ENCODE assay signal across 13 cellular contexts in the genomic region with DNA sequence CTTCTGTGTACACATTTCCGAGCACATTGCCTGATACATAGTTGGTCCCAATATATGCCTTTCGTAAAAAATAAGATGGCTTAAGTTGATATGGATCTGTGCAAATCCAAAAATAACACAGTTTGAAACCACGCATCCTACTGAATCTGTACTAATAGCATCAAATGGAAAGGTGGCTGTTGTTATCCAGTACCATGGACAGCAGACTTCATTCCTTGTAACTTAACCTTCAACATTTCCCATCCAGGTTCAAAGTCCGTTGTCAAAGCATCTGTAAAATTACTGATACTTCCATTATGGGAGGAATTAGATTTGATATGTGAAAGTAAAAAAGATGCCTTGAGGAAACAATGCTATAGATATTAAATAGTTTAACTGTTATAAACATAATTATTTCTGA.
DNase-seq lines count a peak whose midpoint lies in the region; ATAC-seq and FAIRE-seq lines count a peak whose summit lies in the region.
"Had no signal": no experiment of that assay in that cellular context is flagged by ENCODE, and none has a peak within 500 bp of the region (broad histone marks: within the 10 kb centered on the region; RNA-seq: fewer than 3 reads in every experiment).

No MANE protein-coding gene starts in this region.

- H3K4me3 Mint-ChIP-seq in stimulated activated naive B cell treated with anti-CD40 and anti-IgM and Interleukin-4, amounts not matched to agents 10 μg/mL and 1 μg/mL and 100 μg/mL, for 72 hours = no peak overlapping the region

- peaks cover 0 to 1% of the 10 kb centered on the region in 2 donors for H3K4me1 Mint-ChIP-seq in stimulated activated naive B cell treated with anti-CD40 and anti-IgM and Interleukin-4, amounts not matched to agents 10 μg/mL and 1 μg/mL and 100 μg/mL, for 72 hours

- no peak for FAIRE-seq in HTR-8/SVneo (lab: Jason Lieb, UNC)
- FAIRE-seq: colon had no signal

- no peak overlapping the region for H3K27ac Mint-ChIP-seq in stimulated activated naive B cell treated with anti-CD40 and anti-IgM and Interleukin-4, amounts not matched to agents 10 μg/mL and 1 μg/mL and 100 μg/mL, for 72 hours

- peak; percentile 13 for DNase-seq in AG08396 (ENCODE audit: low spot score)
- DNase-seq in HTR-8/SVneo (ENCODE audit: insufficient read length, low spot score) = peak; percentile 15
- peak; percentile 68 for DNase-seq in astrocyte of the hippocampus (ENCODE audit: low read depth, low spot score)
- DNase-seq in iris pigment epithelial cell (ENCODE audit: low read depth) = peak; percentile 38
- no peak for DNase-seq in SW 1271 (lab: John Stamatoyannopoulos, UW)
- no peak for DNase-seq in stimulated activated naive B cell treated with anti-CD40 and anti-IgM and Interleukin-4, amounts not matched to agents 10 μg/mL and 1 μg/mL and 100 μg/mL, for 72 hours
- DNase-seq: activated CD4-positive, alpha-beta T cell treated with anti-CD3 and anti-CD28 coated beads, Interleukin-2, amount 50 U/mL, for 1 hour; activated gamma-delta T cell treated with Interleukin-2 at 50 U/mL for 16 hours; Karpas-422; NCI-H524 treated with DMSO at 0.1 percent for 48 hours had no signal

- ATAC-seq in HG03439 (IDR thresholded peaks at IDR 0.05; ENCODE audit: unreplicated experiment) = no peak
- no peak for ATAC-seq in GM18909 (IDR thresholded peaks at IDR 0.05; ENCODE audit: poor library complexity, unreplicated experiment)
- ATAC-seq in stimulated activated naive B cell treated with anti-CD40 and anti-IgM and Interleukin-4, amounts not matched to agents 10 μg/mL and 1 μg/mL and 100 μg/mL, for 72 hours (replicated peaks) = no peak

- H3K9me3 Mint-ChIP-seq in stimulated activated naive B cell treated with anti-CD40 and anti-IgM and Interleukin-4, amounts not matched to agents 10 μg/mL and 1 μg/mL and 100 μg/mL, for 72 hours = no peaks in the 10 kb centered on the region

- H3K36me3 Mint-ChIP-seq in stimulated activated naive B cell treated with anti-CD40 and anti-IgM and Interleukin-4, amounts not matched to agents 10 μg/mL and 1 μg/mL and 100 μg/mL, for 72 hours = no peaks in the 10 kb centered on the region

- no peaks in the 10 kb centered on the region for H3K27me3 Mint-ChIP-seq in stimulated activated naive B cell treated with anti-CD40 and anti-IgM and Interleukin-4, amounts not matched to agents 10 μg/mL and 1 μg/mL and 100 μg/mL, for 72 hours

Comparison
In these comparisons a context has a peak if more than half of its experiments do, and no peak if none do; other contexts are left out.
1. DNase-seq: peak in AG08396 (single experiment), HTR-8/SVneo (single experiment), astrocyte of the hippocampus (single experiment) and iris pigment epithelial cell (single experiment); none in SW 1271 (0 of 2) and stimulated activated naive B cell treated with anti-CD40 and anti-IgM and Interleukin-4, amounts not matched to agents 10 μg/mL and 1 μg/mL and 100 μg/mL, for 72 hours (single experiment).